10 cellular contexts compared by ENCODE assay signal in the genomic region with DNA sequence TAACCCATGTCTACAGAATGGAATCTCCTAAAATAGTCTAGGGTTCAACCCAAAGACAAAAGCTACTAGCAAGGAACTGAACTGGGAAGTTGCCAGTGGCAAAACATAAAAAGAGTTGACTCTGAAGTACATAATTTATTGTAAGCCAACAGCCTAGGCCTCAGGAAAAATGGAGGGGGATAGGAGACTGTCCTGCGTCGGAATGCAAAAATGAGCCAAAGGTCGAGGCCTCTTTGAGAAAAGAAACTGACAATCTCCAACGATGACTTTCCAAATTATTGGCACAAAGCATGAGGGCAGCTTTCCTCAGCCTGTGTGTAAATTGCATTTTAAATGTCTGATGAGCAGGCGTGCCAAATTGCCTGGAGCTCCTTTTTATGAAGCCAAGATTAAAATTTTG. TPM values are rescaled to one million over a fixed set of nuclear protein-coding genes. Genes with fewer than 3 reads are reported as not detected.
DNase-seq lines count a peak whose midpoint lies in the region; ATAC-seq and TF ChIP-seq lines count a peak whose summit lies in the region.
"Had no signal": no experiment of that assay in that cellular context is flagged by ENCODE, and none has a peak within 500 bp of the region (broad histone marks: within the 10 kb centered on the region; RNA-seq: fewer than 3 reads in every experiment).

No MANE protein-coding gene starts in this region.

- no peak for TF ChIP-seq EP300 in gastroesophageal sphincter (IDR thresholded peaks at IDR 0.05)

- H3K79me2 ChIP-seq in GM23338 (replicated peaks; ENCODE audit: insufficient read depth), result no peaks in the 10 kb centered on the region

- TF ChIP-seq CTCF in GM23338 (conservative IDR thresholded peaks at IDR 0.05; ENCODE audit: low read depth in 2 of 2) (no peak), WI38 (IDR thresholded peaks at IDR 0.05; ENCODE audit: low read depth, low read length) (no peak), gastroesophageal sphincter (IDR thresholded peaks at IDR 0.05) (no peak)

- H3K4me3 Mint-ChIP-seq in GM23338, result peak overlapping the region; percentile 78; the same call in 2 of the 3 replicates

- H3K27me3 Mint-ChIP-seq in GM23338 (ENCODE audit: insufficient read depth, low read depth, poor library complexity), result peaks cover 76% of the 10 kb centered on the region

- H3K27ac ChIP-seq in GM23338 (ENCODE audit: low read depth) (no peak overlapping the region), gastroesophageal sphincter (peak overlapping the region; percentile 79 to 96 (median 94)), skin epidermis (peak overlapping the region in 11 of 21 experiments; percentile 4 to 85 (median 48))
- H3K27ac ChIP-seq: body of pancreas, HL-60 had no signal

- H3K4me2 ChIP-seq in GM23338, result peak overlapping the region; percentile 98; the same call in 1 of the 2 replicates

- H3K4me3 ChIP-seq in GM23338 (peak overlapping the region; percentile 80; the same call in 1 of the 2 replicates), WI38 (ENCODE audit: low read depth, low read length) (peak overlapping the region; percentile 84), gastroesophageal sphincter (peak overlapping the region; percentile 78 to 87), skin epidermis (peak overlapping the region in 5 of 7 experiments; percentile 39 to 56 (median 46))
- H3K4me3 ChIP-seq: body of pancreas had no signal

- H3K36me3 ChIP-seq in GM23338 (ENCODE audit: insufficient read depth) (no peaks in the 10 kb centered on the region), gastroesophageal sphincter (no peaks in the 10 kb centered on the region)

- H3K4me1 ChIP-seq in GM23338 (ENCODE audit: insufficient read depth), result peaks cover 29% of the 10 kb centered on the region
- peaks cover 3 to 95% (median 11%) of the 10 kb centered on the region in 3 donors for H3K4me1 ChIP-seq in gastroesophageal sphincter

- TF ChIP-seq POLR2A in gastroesophageal sphincter (IDR thresholded peaks at IDR 0.05) (no peak), erythroblast (IDR thresholded peaks at IDR 0.05; ENCODE audit: low read length) (no peak)

- peaks cover 32% of the 10 kb centered on the region; the same call in 2 of the 3 replicates for H3K4me1 Mint-ChIP-seq in GM23338

- no peaks in the 10 kb centered on the region for H3K9me3 ChIP-seq in gastroesophageal sphincter
- H3K9me3 ChIP-seq: body of pancreas had no signal

- H3K27me3 ChIP-seq in GM23338 (ENCODE audit: insufficient read depth) (peaks cover 92% of the 10 kb centered on the region), gastroesophageal sphincter (peaks cover 16% of the 10 kb centered on the region)

- DNase-seq in GM23338 (ENCODE audit: low spot score) (no peak), erythroblast (lab: John Stamatoyannopoulos, UW) (no peak), NCI-H2081 (lab: John Stamatoyannopoulos, UW) (no peak)

- no peaks in the 10 kb centered on the region; the same call in 1 of the 2 replicates for H4K20me1 ChIP-seq in GM23338 (replicated peaks; ENCODE audit: insufficient read depth)

- no peak overlapping the region for H2AFZ ChIP-seq in GM23338

- ATAC-seq in GM23338 (no peak), gastroesophageal sphincter (no peak), GM19395 (IDR thresholded peaks at IDR 0.05; ENCODE audit: unreplicated experiment) (no peak), HG02884 (IDR thresholded peaks at IDR 0.05; ENCODE audit: unreplicated experiment) (no peak)

- no peaks in the 10 kb centered on the region; the same call in 2 of the 3 replicates for H3K9me3 Mint-ChIP-seq in GM23338

- WGBS in gastroesophageal sphincter (ENCODE audit: low coverage in 1 of 2), 2 donors, result 6 to 23% methylated on average over 3 to 5 of the region's 5 CpGs

- H3K9me2 ChIP-seq in GM23338 (ENCODE audit: insufficient read depth), result no peaks in the 10 kb centered on the region

- no peaks in the 10 kb centered on the region for H3K36me3 Mint-ChIP-seq in GM23338 (ENCODE audit: low read depth)

- H3F3A ChIP-seq in GM23338 (replicated peaks; ENCODE audit: low read depth), result no peaks in the 10 kb centered on the region

- no peak overlapping the region for H3K27ac Mint-ChIP-seq in GM23338

TF ChIP-seq in GM23338, 12 proteins besides CTCF, POLR2A, EP300 and RAD21:
- TF ChIP-seq EZH2phosphoT487 (IDR thresholded peaks at IDR 0.05; ENCODE audit: unreplicated experiment), result no peak
- no peak for TF ChIP-seq CREB1 (CRISPR knock-in tag; IDR thresholded peaks at IDR 0.05; ENCODE audit: low read depth)
- TF ChIP-seq POLR2AphosphoS5 (IDR thresholded peaks at IDR 0.05; ENCODE audit: low read depth), result no peak
- TF ChIP-seq JUNB (IDR thresholded peaks at IDR 0.05; ENCODE audit: unreplicated experiment), result no peak
- TF ChIP-seq, protein P1, sequence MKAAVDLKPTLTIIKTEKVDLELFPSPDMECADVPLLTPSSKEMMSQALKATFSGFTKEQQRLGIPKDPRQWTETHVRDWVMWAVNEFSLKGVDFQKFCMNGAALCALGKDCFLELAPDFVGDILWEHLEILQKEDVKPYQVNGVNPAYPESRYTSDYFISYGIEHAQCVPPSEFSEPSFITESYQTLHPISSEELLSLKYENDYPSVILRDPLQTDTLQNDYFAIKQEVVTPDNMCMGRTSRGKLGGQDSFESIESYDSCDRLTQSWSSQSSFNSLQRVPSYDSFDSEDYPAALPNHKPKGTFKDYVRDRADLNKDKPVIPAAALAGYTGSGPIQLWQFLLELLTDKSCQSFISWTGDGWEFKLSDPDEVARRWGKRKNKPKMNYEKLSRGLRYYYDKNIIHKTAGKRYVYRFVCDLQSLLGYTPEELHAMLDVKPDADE (IDR thresholded peaks at IDR 0.05), result no peak
- TF ChIP-seq, protein P2, sequence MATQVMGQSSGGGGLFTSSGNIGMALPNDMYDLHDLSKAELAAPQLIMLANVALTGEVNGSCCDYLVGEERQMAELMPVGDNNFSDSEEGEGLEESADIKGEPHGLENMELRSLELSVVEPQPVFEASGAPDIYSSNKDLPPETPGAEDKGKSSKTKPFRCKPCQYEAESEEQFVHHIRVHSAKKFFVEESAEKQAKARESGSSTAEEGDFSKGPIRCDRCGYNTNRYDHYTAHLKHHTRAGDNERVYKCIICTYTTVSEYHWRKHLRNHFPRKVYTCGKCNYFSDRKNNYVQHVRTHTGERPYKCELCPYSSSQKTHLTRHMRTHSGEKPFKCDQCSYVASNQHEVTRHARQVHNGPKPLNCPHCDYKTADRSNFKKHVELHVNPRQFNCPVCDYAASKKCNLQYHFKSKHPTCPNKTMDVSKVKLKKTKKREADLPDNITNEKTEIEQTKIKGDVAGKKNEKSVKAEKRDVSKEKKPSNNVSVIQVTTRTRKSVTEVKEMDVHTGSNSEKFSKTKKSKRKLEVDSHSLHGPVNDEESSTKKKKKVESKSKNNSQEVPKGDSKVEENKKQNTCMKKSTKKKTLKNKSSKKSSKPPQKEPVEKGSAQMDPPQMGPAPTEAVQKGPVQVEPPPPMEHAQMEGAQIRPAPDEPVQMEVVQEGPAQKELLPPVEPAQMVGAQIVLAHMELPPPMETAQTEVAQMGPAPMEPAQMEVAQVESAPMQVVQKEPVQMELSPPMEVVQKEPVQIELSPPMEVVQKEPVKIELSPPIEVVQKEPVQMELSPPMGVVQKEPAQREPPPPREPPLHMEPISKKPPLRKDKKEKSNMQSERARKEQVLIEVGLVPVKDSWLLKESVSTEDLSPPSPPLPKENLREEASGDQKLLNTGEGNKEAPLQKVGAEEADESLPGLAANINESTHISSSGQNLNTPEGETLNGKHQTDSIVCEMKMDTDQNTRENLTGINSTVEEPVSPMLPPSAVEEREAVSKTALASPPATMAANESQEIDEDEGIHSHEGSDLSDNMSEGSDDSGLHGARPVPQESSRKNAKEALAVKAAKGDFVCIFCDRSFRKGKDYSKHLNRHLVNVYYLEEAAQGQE (IDR thresholded peaks at IDR 0.05; ENCODE audit: unreplicated experiment), result no peak

RNA-seq across cellular contexts. Expression of a gene that starts 2.1 kb away (rescaled TPM):
- 4.0 and 6.3 TPM in 2 replicates for total RNA-seq in GM23338 (2014; rRNA removed; shearing (Covaris generic))
- 0.39 and 1.2 TPM in 2 replicates for polyA plus RNA-seq in GM23338 (2016; fragmentation: Nextera tagmentation; extraction: Ambion mirVana)
- total RNA-seq in gastroesophageal sphincter, result 100 to 1,000 TPM; 101 to 560 (median 237) TPM

RNA-seq across cellular contexts. Expression of a gene that starts 39.9 kb away (rescaled TPM):
- total RNA-seq in GM23338 (2014; rRNA removed; shearing (Covaris generic)), result 93.7 and 109 TPM in 2 replicates
- 963 and 996 TPM in 2 replicates for polyA plus RNA-seq in GM23338 (2016; fragmentation: Nextera tagmentation; extraction: Ambion mirVana)
- total RNA-seq in gastroesophageal sphincter, result 100 to 1,000 TPM; 148 to 764 (median 376) TPM

Comparison
In these comparisons a context has a peak if more than half of its experiments do, and no peak if none do; other contexts are left out.
1. RNA of a gene that starts 2.1 kb away (total RNA-seq): 101 to 560 TPM in gastroesophageal sphincter; 4.0 to 6.3 TPM in GM23338; every median in the first group is over 10 times any median in the second.
2. Peak in every context shown above with its lines, with median percentiles within 50 percentile points of each other: H3K4me3 ChIP-seq.